ENCODE assay signal across 1 cellular context in the genomic region with DNA sequence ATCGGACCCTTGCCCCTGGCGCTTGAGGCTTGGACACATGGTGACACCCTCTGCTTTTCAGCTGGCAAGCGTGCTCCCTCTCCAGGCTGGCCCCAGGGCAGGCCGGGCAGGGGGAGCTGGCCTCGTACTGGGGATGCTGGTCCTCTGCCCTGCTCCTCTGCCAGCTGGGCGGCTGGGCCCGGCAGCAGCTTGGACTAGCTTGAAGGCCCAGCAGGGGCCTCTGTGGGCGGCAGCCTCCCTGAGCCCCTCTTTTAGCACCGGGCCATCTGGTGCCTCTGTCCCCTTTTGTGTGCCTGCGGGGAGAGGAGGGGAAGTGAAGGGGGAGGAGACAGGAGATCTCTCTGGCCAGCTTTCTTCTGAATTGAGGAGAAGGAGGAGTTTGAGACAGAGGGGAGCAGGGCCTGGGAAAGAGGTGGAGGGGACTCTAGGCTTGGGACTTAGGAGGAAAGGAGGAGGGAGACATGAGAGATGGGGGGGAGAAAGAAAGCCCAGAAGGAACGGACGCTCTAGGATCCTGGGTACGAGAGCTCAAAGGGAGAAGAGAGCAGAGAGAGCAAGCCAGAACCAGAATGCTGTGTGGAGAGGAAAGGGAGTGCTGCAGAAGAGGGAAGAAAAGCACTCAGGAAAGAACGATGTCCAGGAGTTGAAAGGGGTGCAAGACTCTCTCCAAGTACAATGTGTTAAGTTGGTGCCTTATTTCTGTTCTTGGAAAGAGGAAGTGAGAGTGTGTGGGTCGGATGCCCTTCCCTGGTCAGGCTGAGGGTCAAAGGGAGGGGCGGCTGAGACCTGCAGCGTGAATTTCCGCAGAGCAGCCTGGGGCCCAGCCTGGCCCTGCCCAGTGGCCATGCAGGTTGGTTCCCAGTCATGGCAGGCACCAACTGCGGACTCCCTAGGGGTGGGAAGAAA.
TF ChIP-seq lines count a peak whose summit lies in the region.

No MANE protein-coding gene starts in this region.

TF ChIP-seq in K562, 482 proteins besides CTCF, POLR2A, EP300 and RAD21 (continued from another document and continues in another):
- no peak for TF ChIP-seq XRCC3 (IDR thresholded peaks at IDR 0.05)
- TF ChIP-seq, protein P1, sequence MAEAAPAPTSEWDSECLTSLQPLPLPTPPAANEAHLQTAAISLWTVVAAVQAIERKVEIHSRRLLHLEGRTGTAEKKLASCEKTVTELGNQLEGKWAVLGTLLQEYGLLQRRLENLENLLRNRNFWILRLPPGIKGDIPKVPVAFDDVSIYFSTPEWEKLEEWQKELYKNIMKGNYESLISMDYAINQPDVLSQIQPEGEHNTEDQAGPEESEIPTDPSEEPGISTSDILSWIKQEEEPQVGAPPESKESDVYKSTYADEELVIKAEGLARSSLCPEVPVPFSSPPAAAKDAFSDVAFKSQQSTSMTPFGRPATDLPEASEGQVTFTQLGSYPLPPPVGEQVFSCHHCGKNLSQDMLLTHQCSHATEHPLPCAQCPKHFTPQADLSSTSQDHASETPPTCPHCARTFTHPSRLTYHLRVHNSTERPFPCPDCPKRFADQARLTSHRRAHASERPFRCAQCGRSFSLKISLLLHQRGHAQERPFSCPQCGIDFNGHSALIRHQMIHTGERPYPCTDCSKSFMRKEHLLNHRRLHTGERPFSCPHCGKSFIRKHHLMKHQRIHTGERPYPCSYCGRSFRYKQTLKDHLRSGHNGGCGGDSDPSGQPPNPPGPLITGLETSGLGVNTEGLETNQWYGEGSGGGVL (CRISPR knock-in tag; IDR thresholded peaks at IDR 0.05) = no peak
- no peak for TF ChIP-seq WHSC1 (IDR thresholded peaks at IDR 0.05; ENCODE audit: low read length)
- no peak for TF ChIP-seq POLR3A (IDR thresholded peaks at IDR 0.05; ENCODE audit: borderline replicate concordance, extremely low read depth, insufficient read depth, insufficient read length)
- no peak for TF ChIP-seq RBM17 (IDR thresholded peaks at IDR 0.05; ENCODE audit: borderline replicate concordance, low read depth, low read length)
- no peak for TF ChIP-seq SMAD3 (CRISPR knock-in tag; conservative IDR thresholded peaks at IDR 0.05)
- TF ChIP-seq ZBTB33 (CRISPR knock-in tag; IDR thresholded peaks at IDR 0.05) = no peak
- TF ChIP-seq TCF7L2 (IDR thresholded peaks at IDR 0.05; ENCODE audit: low read depth, low read length) = no peak
- TF ChIP-seq KHSRP (IDR thresholded peaks at IDR 0.05) = no peak
- TF ChIP-seq EGR1 (conservative IDR thresholded peaks at IDR 0.05) = no peak
- no peak for TF ChIP-seq ZZZ3 (IDR thresholded peaks at IDR 0.05)
- no peak for TF ChIP-seq MBD2 (IDR thresholded peaks at IDR 0.05; ENCODE audit: borderline replicate concordance, low read depth)
- TF ChIP-seq HNRNPH1 (optimal IDR thresholded peaks at IDR 0.05; ENCODE audit: low read depth, low read length) = no peak
- TF ChIP-seq FOXP1 (CRISPR knock-in tag; IDR thresholded peaks at IDR 0.05) = no peak
- TF ChIP-seq FOXK2 (conservative IDR thresholded peaks at IDR 0.05 in 1 of 2, IDR thresholded peaks at IDR 0.05 in 1 of 2; ENCODE audit: low read depth in 2 of 2) = peak; percentile 46 to 69
- no peak for TF ChIP-seq ZNF311 (CRISPR knock-in tag; IDR thresholded peaks at IDR 0.05)
- TF ChIP-seq ZNF384 (IDR thresholded peaks at IDR 0.05; ENCODE audit: low read depth, low read length) = no peak
- peak; percentile 19 for TF ChIP-seq HMGN3 (IDR thresholded peaks at IDR 0.05; ENCODE audit: borderline replicate concordance, extremely low read depth, insufficient read length, low read depth, low read length)
- TF ChIP-seq JUNB (CRISPR knock-in tag; conservative IDR thresholded peaks at IDR 0.05) = no peak
- no peak for TF ChIP-seq BMI1 (IDR thresholded peaks at IDR 0.05; ENCODE audit: low read length)
- TF ChIP-seq ZBTB43 (CRISPR knock-in tag; IDR thresholded peaks at IDR 0.05) = no peak
- TF ChIP-seq AFF1 (IDR thresholded peaks at IDR 0.05; ENCODE audit: low read depth in 1 of 2, partially characterized antibody in 2 of 2) = peak; percentile 28 to 50
- no peak for TF ChIP-seq AFF4 (CRISPR knock-in tag; IDR thresholded peaks at IDR 0.05)
- no peak for TF ChIP-seq ZNF184 (CRISPR knock-in tag; IDR thresholded peaks at IDR 0.05)
- TF ChIP-seq ZKSCAN8 (CRISPR knock-in tag; IDR thresholded peaks at IDR 0.05) = no peak
- no peak for TF ChIP-seq IRF2 (CRISPR knock-in tag; IDR thresholded peaks at IDR 0.05)
- TF ChIP-seq GTF2B (IDR thresholded peaks at IDR 0.05; ENCODE audit: extremely low read depth, insufficient read length) = no peak
- no peak for TF ChIP-seq CBX5 (IDR thresholded peaks at IDR 0.05; ENCODE audit: borderline replicate concordance, low read depth)
- TF ChIP-seq, protein P2, sequence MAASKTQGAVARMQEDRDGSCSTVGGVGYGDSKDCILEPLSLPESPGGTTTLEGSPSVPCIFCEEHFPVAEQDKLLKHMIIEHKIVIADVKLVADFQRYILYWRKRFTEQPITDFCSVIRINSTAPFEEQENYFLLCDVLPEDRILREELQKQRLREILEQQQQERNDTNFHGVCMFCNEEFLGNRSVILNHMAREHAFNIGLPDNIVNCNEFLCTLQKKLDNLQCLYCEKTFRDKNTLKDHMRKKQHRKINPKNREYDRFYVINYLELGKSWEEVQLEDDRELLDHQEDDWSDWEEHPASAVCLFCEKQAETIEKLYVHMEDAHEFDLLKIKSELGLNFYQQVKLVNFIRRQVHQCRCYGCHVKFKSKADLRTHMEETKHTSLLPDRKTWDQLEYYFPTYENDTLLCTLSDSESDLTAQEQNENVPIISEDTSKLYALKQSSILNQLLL (CRISPR knock-in tag; IDR thresholded peaks at IDR 0.05; ENCODE audit: borderline replicate concordance) = no peak
- no peak for TF ChIP-seq SAFB (IDR thresholded peaks at IDR 0.05; ENCODE audit: borderline replicate concordance, low read depth, low read length)
- TF ChIP-seq NFYB (IDR thresholded peaks at IDR 0.05; ENCODE audit: extremely low read depth, insufficient read length) = no peak
- TF ChIP-seq CUX1 (CRISPR knock-in tag; IDR thresholded peaks at IDR 0.05) = no peak
